In the genomic region with DNA sequence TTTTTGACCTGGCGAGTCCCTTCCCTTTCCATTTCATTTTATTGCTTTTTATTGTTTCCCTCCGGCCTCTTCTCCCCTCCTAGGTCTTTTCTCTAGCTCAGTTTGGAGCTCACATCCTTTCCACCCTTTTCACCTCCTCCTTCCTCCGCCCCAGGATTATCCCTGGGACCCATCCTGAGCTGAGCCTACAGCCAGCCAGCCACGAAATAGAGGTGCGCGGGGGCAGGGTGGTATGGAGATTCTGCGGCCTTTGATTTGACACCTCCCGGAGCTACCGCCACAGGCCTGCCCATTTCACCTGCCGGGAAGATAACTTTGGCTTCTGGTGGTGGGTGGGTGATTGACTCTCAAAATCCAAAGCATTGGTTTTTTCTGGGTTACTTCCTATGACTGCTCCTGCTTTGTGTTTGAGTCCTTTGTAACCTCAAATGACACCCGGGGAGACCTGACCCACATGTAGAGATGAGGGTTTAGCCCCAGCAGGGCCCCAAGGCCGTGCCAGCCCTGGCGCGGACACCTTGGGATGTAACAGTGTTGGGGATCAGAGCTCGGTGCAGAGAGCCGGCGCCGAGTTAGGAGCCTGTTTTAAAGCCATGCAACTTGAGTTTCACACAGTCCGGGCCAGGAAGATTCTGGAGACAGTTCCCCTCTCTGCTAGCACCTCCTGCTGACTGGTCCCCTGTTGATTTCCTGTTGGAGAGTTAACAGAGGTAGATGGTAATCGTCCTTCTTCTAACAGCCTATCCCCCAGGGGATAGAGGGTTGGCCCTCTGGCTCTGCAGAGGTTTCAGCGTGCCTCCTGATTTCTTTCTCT, we compare ENCODE assay signal across 8 cellular contexts. TPM values are rescaled to one million over a fixed set of nuclear protein-coding genes. Genes with fewer than 3 reads are reported as not detected.
DNase-seq lines count a peak whose midpoint lies in the region; ATAC-seq, FAIRE-seq and TF ChIP-seq lines count a peak whose summit lies in the region.

No MANE protein-coding gene starts in this region.

- in situ Hi-C loops in GM12878 (cut with MboI) = no loop called here

- peaks cover 59% of the 10 kb centered on the region for H3K4me1 Mint-ChIP-seq in stimulated activated effector memory CD8-positive, alpha-beta T cell treated with anti-CD3 and anti-CD28 coated beads, Interleukin-12 subunit alpha, Interleukin-12 subunit beta, amount 100 ng/mL, for 72 hours

- no peaks in the 10 kb centered on the region for H3K9me3 Mint-ChIP-seq in stimulated activated effector memory CD8-positive, alpha-beta T cell treated with anti-CD3 and anti-CD28 coated beads, Interleukin-12 subunit alpha, Interleukin-12 subunit beta, amount 100 ng/mL, for 72 hours

- peaks cover 4% of the 10 kb centered on the region; the same call in 1 of the 2 replicates for H4K20me1 ChIP-seq in GM12878 (ENCODE audit: control insufficient read depth, insufficient read depth)

- SMC1A ChIA-PET in GM12878 (lab: Charles Lee; ENCODE audit: uncharacterized antibody, unreplicated experiment) = interaction anchor here (0.8 to 14.7 kb wide), 24 partner anchors 22 to 542 kb away, joined by 3 to 261 read pairs (median 6); a partner anchor contains a TSS

- H3K4me1 ChIP-seq in HEK293 (ENCODE audit: control insufficient read depth, insufficient read depth, low read length) (peaks cover 32% of the 10 kb centered on the region), SJSA1 (replicated peaks) (peaks cover 76% of the 10 kb centered on the region), GM12878 (ENCODE audit: control insufficient read depth, insufficient read depth, low read length) (peaks cover 39% of the 10 kb centered on the region)

- H3K27me3 ChIP-seq in SJSA1 (replicated peaks) (no peaks in the 10 kb centered on the region), GM12878 (replicated peaks in 1 of 2; ENCODE audit: control insufficient read depth in 2 of 2, insufficient read depth in 2 of 2, low read length in 1 of 2) (no peaks in the 10 kb centered on the region)

- H3K27ac Mint-ChIP-seq in stimulated activated effector memory CD8-positive, alpha-beta T cell treated with anti-CD3 and anti-CD28 coated beads, Interleukin-12 subunit alpha, Interleukin-12 subunit beta, amount 100 ng/mL, for 72 hours = peak overlapping the region; percentile 98

- POLR2A ChIA-PET in HEK293 (lab: Yijun Ruan, JAX) = interaction anchor here (1.4 kb wide), 1 partner anchor 145 kb away, joined by 3 read pairs; no protein-coding TSS in a partner anchor
- POLR2A ChIA-PET in GM12878 (lab: Charles Lee) = interaction anchor here (0.7 to 7.8 kb wide), 21 partner anchors 30 to 194 kb away, joined by 3 to 102 read pairs (median 4); a partner anchor contains a TSS

- peaks cover 73% of the 10 kb centered on the region for H3K79me2 ChIP-seq in GM12878 (ENCODE audit: control insufficient read depth, insufficient read depth, low read length)

- no peak; a peak in 1 of 4 replicates for TF ChIP-seq EP300 in GM12878 (IDR thresholded peaks at IDR 0.05; ENCODE audit: borderline replicate concordance in 1 of 2, control insufficient read depth in 1 of 2, low read depth in 2 of 2, low read length in 2 of 2)

- RAD21 ChIA-PET in GM12878 (lab: Charles Lee; ENCODE audit: unreplicated experiment) = interaction anchor here (0.6 to 11.3 kb wide), 35 partner anchors 14 to 432 kb away, joined by 3 to 325 read pairs (median 4); a partner anchor contains a TSS

- peak overlapping the region; percentile 96 for H3K9ac ChIP-seq in GM12878 (ENCODE audit: control insufficient read depth, insufficient read depth, low read length)

- CTCF ChIA-PET in HEK293 (lab: Yijun Ruan, JAX) = interaction anchor here (1.0 to 3.6 kb wide), 6 partner anchors 48 to 194 kb away, joined by 3 to 25 read pairs (median 4); a partner anchor contains a TSS
- CTCF ChIA-PET in GM12878 (lab: Yijun Ruan, JAX) = interaction anchor here (0.6 to 16.7 kb wide), 27 partner anchors 8 to 291 kb away, joined by 3 to 251 read pairs (median 4); a partner anchor contains a TSS

- 3% methylated on average over 21 of the region's 21 CpGs for whole genome bisulfite sequencing in GM12878 (ENCODE audit: insufficient coverage, insufficient replicate concordance, low lambda C conversion rate, missing lambda C conversion rate)

- H3K36me3 Mint-ChIP-seq in stimulated activated effector memory CD8-positive, alpha-beta T cell treated with anti-CD3 and anti-CD28 coated beads, Interleukin-12 subunit alpha, Interleukin-12 subunit beta, amount 100 ng/mL, for 72 hours = peaks cover 94% of the 10 kb centered on the region

- ATAC-seq in GM12878 = peak; percentile 22
- peak; percentile 20 for ATAC-seq in stimulated activated effector memory CD8-positive, alpha-beta T cell treated with anti-CD3 and anti-CD28 coated beads, Interleukin-12 subunit alpha, Interleukin-12 subunit beta, amount 100 ng/mL, for 72 hours

- TF ChIP-seq CTCF in HEK293 (tag by site-specific recombination; IDR thresholded peaks at IDR 0.05) (peak; percentile 75; the same call in 1 of the 2 replicates), GM12878 (IDR thresholded peaks at IDR 0.05 in 2 of 3, conservative IDR thresholded peaks at IDR 0.05 in 1 of 3; ENCODE audit: control insufficient read depth in 2 of 3, extremely low read depth in 1 of 3, insufficient read depth in 1 of 3, low read depth in 3 of 3, low read length in 3 of 3) (peak; percentile 34 to 76 (median 43); a peak in 5 of 6 replicates)

- peak overlapping the region; percentile 54 for H3K4me3 ChIP-seq in HEK293 (ENCODE audit: low read depth, low read length)
- H3K4me3 ChIP-seq in SJSA1 = peak overlapping the region; percentile 73
- H3K4me3 ChIP-seq in GM12878 = peak overlapping the region; percentile 95

- intact Hi-C loops in GM12878 (cut with micrococcal nuclease; ENCODE audit: unreplicated experiment) = loop anchor here (1.0 to 5.0 kb wide), 4 partner anchors 37 to 273 kb away; no protein-coding TSS in a partner anchor

- TF ChIP-seq POLR2A in GM12878 (IDR thresholded peaks at IDR 0.05; ENCODE audit: low read depth, low read length) = peak; percentile 72

- FAIRE-seq in GM12878 (lab: Jason Lieb, UNC) = peak; percentile 57

- TF ChIP-seq RAD21 in GM12878 (IDR thresholded peaks at IDR 0.05; ENCODE audit: insufficient read depth, low read depth, low read length) = peak; percentile 77

- BruUV-seq in GM12878 (replicated peaks; lab: Mats Ljungman, UMichigan) = no TSS peak

- no peaks in the 10 kb centered on the region for H3K9me3 ChIP-seq in HEK293 (ENCODE audit: control insufficient read depth, insufficient read depth, low read depth, low read length)
- H3K9me3 ChIP-seq in SJSA1 (replicated peaks) = no peaks in the 10 kb centered on the region
- no peaks in the 10 kb centered on the region for H3K9me3 ChIP-seq in GM12878 (replicated peaks; ENCODE audit: control insufficient read depth, insufficient read depth, low read length)

- peak overlapping the region; percentile 8; the same call in 1 of the 2 replicates for H2AFZ ChIP-seq in GM12878 (ENCODE audit: control insufficient read depth, low read depth, low read length)

- H3K27ac ChIP-seq in HEK293 (ENCODE audit: extremely low read depth, low read depth, low read length) = peak overlapping the region; percentile 72
- 0 out of 2 replicates have a peak overlapping the region, but pooled peaks have one; percentile 79 for H3K27ac ChIP-seq in SJSA1
- H3K27ac ChIP-seq in GM12878 (ENCODE audit: control insufficient read depth, insufficient read depth) = peak overlapping the region; percentile 91

- DNase-seq in ELR (ENCODE audit: low read depth) (peak; percentile 86), SJSA1 (ENCODE audit: low read depth in 1 of 2, low spot score in 2 of 2) (peak; percentile 66 to 74), GM12878 (ENCODE audit: low read depth, low spot score) (peak; percentile 72), islet precursor cell (peak; percentile 89), DMS79 (lab: John Stamatoyannopoulos, UW) (no peak), NCI-H2196 treated with DMSO at 0.1 percent for 48 hours (lab: John Stamatoyannopoulos, UW; ENCODE audit: unreplicated experiment) (no peak)
- peak in 1 of 2 donors; percentile 81 for DNase-seq in stimulated activated effector memory CD8-positive, alpha-beta T cell treated with anti-CD3 and anti-CD28 coated beads, Interleukin-12 subunit alpha, Interleukin-12 subunit beta, amount 100 ng/mL, for 72 hours (ENCODE audit: low spot score in 2 of 2)

- H3K4me3 Mint-ChIP-seq in stimulated activated effector memory CD8-positive, alpha-beta T cell treated with anti-CD3 and anti-CD28 coated beads, Interleukin-12 subunit alpha, Interleukin-12 subunit beta, amount 100 ng/mL, for 72 hours = peak overlapping the region; percentile 99

- peak overlapping the region; percentile 97 for H3K4me2 ChIP-seq in GM12878 (ENCODE audit: control insufficient read depth, insufficient read depth)

- H3K36me3 ChIP-seq in HEK293 (ENCODE audit: control insufficient read depth in 2 of 2, insufficient read depth in 1 of 2, low read length in 2 of 2) (peaks cover 0 to 20% of the 10 kb centered on the region in 2 experiments; a peak in 1 of 3 replicates), SJSA1 (peaks cover 20% of the 10 kb centered on the region), GM12878 (ENCODE audit: control insufficient read depth in 2 of 2, insufficient read depth in 2 of 2, low read length in 1 of 2) (no peaks in the 10 kb centered on the region)

TF ChIP-seq in HEK293, 187 proteins besides CTCF, POLR2A, EP300 and RAD21 (continues in another document):
- TF ChIP-seq ZFP37 (tag by site-specific recombination; IDR thresholded peaks at IDR 0.05) = no peak
- TF ChIP-seq ZNF10 (tag by site-specific recombination; IDR thresholded peaks at IDR 0.05) = peak; percentile 97

TF ChIP-seq in GM12878, 131 proteins besides CTCF, POLR2A, EP300 and RAD21 (continues in another document):
- TF ChIP-seq STAT3 (IDR thresholded peaks at IDR 0.05; ENCODE audit: low read depth, low read length) = 0 out of 2 replicates have a peak, but pooled peaks have one; percentile 16
- TF ChIP-seq ATF7 (IDR thresholded peaks at IDR 0.05; ENCODE audit: low read depth) = 0 out of 2 replicates have a peak, but pooled peaks have one; percentile 35

RNA-seq across cellular contexts. Expression of a gene that starts 1.5 kb away (rescaled TPM):
- total RNA-seq in SJSA1 (2014; rRNA removed; shearing (Covaris generic)) = 12.9 and 18.9 TPM in 2 replicates
- total RNA-seq in GM12878 (2013; cell fraction: nucleolus; rRNA removed) = 45.5 and 51.7 TPM in 2 replicates
- total RNA-seq in GM12878 (2014; rRNA removed) = 24.1 and 26.8 TPM in 2 replicates
- 19.6 and 23.1 TPM in 2 replicates for total RNA-seq in GM12878 (2014; rRNA removed; fragmentation: Illumina TruSeq; extraction: Trizol)
- 41.6 and 44.9 TPM in 2 replicates for total RNA-seq in GM12878 (2021)
- polyA plus RNA-seq in GM12878 (2011; ENCODE audit: low read depth) = 39.0 TPM
- polyA plus RNA-seq in GM12878 (2011; rRNA removed) = 77.4 and 95.9 TPM in 2 replicates
- polyA plus RNA-seq in GM12878 (2011; cell fraction: cytosol; rRNA removed) = 141 and 145 TPM in 2 replicates
- 117 and 144 TPM in 2 replicates for polyA plus RNA-seq in GM12878 (2011; cell fraction: nucleus; rRNA removed)
- 44.8 and 52.5 TPM in 2 replicates for polyA plus RNA-seq in GM12878 (2012)
- polyA plus RNA-seq in GM12878 (2014; fragmentation: Illumina TruSeq; extraction: Trizol) = 25.3 and 27.8 TPM in 2 replicates
- polyA plus RNA-seq in GM12878 (2014; fragmentation: Nextera tagmentation; extraction: Ambion mirVana) = 10 to 100 TPM in 1 of 2 experiments, 1 to 10 TPM in 1; 7.5 to 14.6 TPM
- polyA plus RNA-seq in GM12878 (2014; rRNA removed) = 23.7 and 24.2 TPM in 2 replicates
- 1 to 10 TPM; 2.1 to 6.5 TPM for polyA plus RNA-seq in GM12878 (2016; fragmentation: Nextera tagmentation; extraction: Ambion mirVana)
- 215 and 257 TPM in 2 replicates for polyA minus RNA-seq in GM12878 (2011; rRNA and poly(A)+ RNA removed)
- 123 and 126 TPM in 2 replicates for polyA minus RNA-seq in GM12878 (2011; cell fraction: cytosol; rRNA and poly(A)+ RNA removed)
- polyA minus RNA-seq in GM12878 (2011; cell fraction: nucleus; rRNA and poly(A)+ RNA removed) = 83.2 and 120 TPM in 2 replicates

Comparison
In these comparisons a context has a peak if more than half of its experiments do, and no peak if none do; other contexts are left out.
1. DNase-seq: peak in ELR (single experiment), SJSA1 (2 of 2), GM12878 (single experiment) and islet precursor cell (single experiment); none in DMS79 (single experiment) and NCI-H2196 treated with DMSO at 0.1 percent for 48 hours (single experiment).
2. Peak in every context shown above with its lines, with median percentiles within 50 percentile points of each other: H3K27ac ChIP-seq and H3K4me3 ChIP-seq.